Comparison of ENCODE assay signal across 14 cellular contexts in the genomic region with DNA sequence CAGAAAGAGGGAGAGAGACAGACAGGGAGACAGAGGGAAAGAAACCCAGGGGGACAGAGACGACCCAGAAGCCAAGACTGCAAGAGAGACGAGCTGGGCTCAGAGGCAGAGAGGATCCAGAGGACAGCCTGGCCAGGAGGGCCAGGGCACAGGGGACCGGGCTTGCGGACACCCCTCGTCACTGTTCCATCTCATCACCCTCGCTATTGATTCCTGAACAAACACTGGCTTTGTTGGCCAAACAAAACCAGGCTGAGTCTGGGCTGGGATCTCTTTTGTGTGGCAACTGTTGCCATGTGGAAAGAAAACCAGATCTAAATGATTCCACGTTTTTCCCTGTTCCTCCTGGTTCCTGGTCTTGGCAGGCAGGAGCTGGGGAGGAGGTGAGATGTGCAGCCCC.
DNase-seq lines count a peak whose midpoint lies in the region; ATAC-seq and TF ChIP-seq lines count a peak whose summit lies in the region.
"Had no signal": no experiment of that assay in that cellular context is flagged by ENCODE, and none has a peak within 500 bp of the region (broad histone marks: within the 10 kb centered on the region; RNA-seq: fewer than 3 reads in every experiment).

No MANE protein-coding gene starts in this region.

- WGBS in gastroesophageal sphincter (ENCODE audit: low coverage in 1 of 2), 2 donors = 34 to 58% methylated on average over 6 to 7 of the region's 7 CpGs

- H3K9me3 ChIP-seq in RWPE2 (ENCODE audit: severe bottlenecking) (no peaks in the 10 kb centered on the region), gastroesophageal sphincter (peaks cover 0 to 15% (median 0%) of the 10 kb centered on the region in 3 donors)
- H3K9me3 ChIP-seq: psoas muscle had no signal

- H3K9me3 Mint-ChIP-seq in activated CD8-positive, alpha-beta memory T cell treated with anti-CD3 and anti-CD28 coated beads, Interleukin-2, amount 10 ng/mL, durations not matched to agents 7 days and 5 days (ENCODE audit: low read depth) = no peaks in the 10 kb centered on the region
- H3K9me3 Mint-ChIP-seq: activated naive CD4-positive, alpha-beta T cell treated with anti-CD3 and anti-CD28 coated beads, Interleukin-2, amount 50 U/mL, for 24 hours had no signal

- CTCF ChIA-PET in activated CD8-positive, alpha-beta memory T cell treated with anti-CD3 and anti-CD28 coated beads, Interleukin-2, amount 10 ng/mL, durations not matched to agents 7 days and 5 days (lab: Charles Lee) = no interaction called here

- ATAC-seq in RWPE2 (ENCODE audit: low read depth) = no peak
- ATAC-seq in gastroesophageal sphincter = no peak
- no peak for ATAC-seq in activated CD8-positive, alpha-beta memory T cell treated with anti-CD3 and anti-CD28 coated beads, Interleukin-2, amount 10 ng/mL, durations not matched to agents 7 days and 5 days
- ATAC-seq in sciatic nerve = no peak
- ATAC-seq: psoas muscle had no signal

- no peaks in the 10 kb centered on the region for H3K27me3 ChIP-seq in RWPE2 (ENCODE audit: insufficient read depth, poor library complexity, severe bottlenecking)
- H3K27me3 ChIP-seq in gastroesophageal sphincter = no peaks in the 10 kb centered on the region

- H3K36me3 ChIP-seq in RWPE2 (ENCODE audit: low read depth) (no peaks in the 10 kb centered on the region), gastroesophageal sphincter (no peaks in the 10 kb centered on the region)

- H3K4me3 ChIP-seq in RWPE2 (ENCODE audit: severe bottlenecking) (no peak overlapping the region), gastroesophageal sphincter (no peak overlapping the region)
- H3K4me3 ChIP-seq: psoas muscle had no signal

- intact Hi-C loops in sciatic nerve (cut with DNase I) = no loop called here

- H3K4me3 Mint-ChIP-seq in activated CD8-positive, alpha-beta memory T cell treated with anti-CD3 and anti-CD28 coated beads, Interleukin-2, amount 10 ng/mL, durations not matched to agents 7 days and 5 days = no peak overlapping the region
- H3K4me3 Mint-ChIP-seq: activated naive CD4-positive, alpha-beta T cell treated with anti-CD3 and anti-CD28 coated beads, Interleukin-2, amount 50 U/mL, for 24 hours; CD4-positive, CD25-positive, alpha-beta regulatory T cell had no signal

- no peak overlapping the region for H3K27ac Mint-ChIP-seq in activated CD8-positive, alpha-beta memory T cell treated with anti-CD3 and anti-CD28 coated beads, Interleukin-2, amount 10 ng/mL, durations not matched to agents 7 days and 5 days
- H3K27ac Mint-ChIP-seq: activated naive CD4-positive, alpha-beta T cell treated with anti-CD3 and anti-CD28 coated beads, Interleukin-2, amount 50 U/mL, for 24 hours; CD4-positive, CD25-positive, alpha-beta regulatory T cell had no signal

- H3K4me1 ChIP-seq in RWPE2 (ENCODE audit: insufficient read depth, poor library complexity, severe bottlenecking) (peaks cover 23% of the 10 kb centered on the region), gastroesophageal sphincter (peaks cover 0 to 37% (median 8%) of the 10 kb centered on the region in 3 donors)
- H3K4me1 ChIP-seq: psoas muscle had no signal

- TF ChIP-seq EP300 in gastroesophageal sphincter (IDR thresholded peaks at IDR 0.05) = no peak

- H3K4me1 Mint-ChIP-seq in activated CD8-positive, alpha-beta memory T cell treated with anti-CD3 and anti-CD28 coated beads, Interleukin-2, amount 10 ng/mL, durations not matched to agents 7 days and 5 days = no peaks in the 10 kb centered on the region
- H3K4me1 Mint-ChIP-seq: activated naive CD4-positive, alpha-beta T cell treated with anti-CD3 and anti-CD28 coated beads, Interleukin-2, amount 50 U/mL, for 24 hours had no signal

- no peaks in the 10 kb centered on the region for H3K36me3 Mint-ChIP-seq in activated CD8-positive, alpha-beta memory T cell treated with anti-CD3 and anti-CD28 coated beads, Interleukin-2, amount 10 ng/mL, durations not matched to agents 7 days and 5 days
- H3K36me3 Mint-ChIP-seq: activated naive CD4-positive, alpha-beta T cell treated with anti-CD3 and anti-CD28 coated beads, Interleukin-2, amount 50 U/mL, for 24 hours; CD4-positive, CD25-positive, alpha-beta regulatory T cell had no signal

- DNase-seq in GM03348 (ENCODE audit: low spot score) = peak; percentile 52
- DNase-seq in RWPE2 (ENCODE audit: low spot score) = no peak
- DNase-seq in pons (ENCODE audit: low spot score) = peak; percentile 95
- DNase-seq in H4 (ENCODE audit: low spot score) = no peak
- no peak for DNase-seq in activated CD8-positive, alpha-beta memory T cell treated with anti-CD3 and anti-CD28 coated beads, Interleukin-2, amount 10 ng/mL, durations not matched to agents 7 days and 5 days
- DNase-seq in sciatic nerve (ENCODE audit: low spot score) = no peak
- DNase-seq in Kasumi-1 (lab: John Stamatoyannopoulos, UW) = no peak
- DNase-seq: activated CD4-positive, alpha-beta T cell treated with anti-CD3 and anti-CD28 coated beads for 1 hour; CD4-positive, CD25-positive, alpha-beta regulatory T cell; NCI-H1694 treated with DMSO at 0.1 percent for 48 hours; psoas muscle; RPMI8226 had no signal

- peak overlapping the region; percentile 100 for H3K27ac ChIP-seq in RWPE2 (ENCODE audit: poor library complexity, severe bottlenecking)
- peak overlapping the region in 3 of 4 donors; percentile 9 to 49 (median 24) for H3K27ac ChIP-seq in gastroesophageal sphincter
- H3K27ac ChIP-seq: psoas muscle had no signal

- TF ChIP-seq CTCF in RWPE2 (IDR thresholded peaks at IDR 0.05; ENCODE audit: poor library complexity, severe bottlenecking) = no peak
- TF ChIP-seq CTCF in gastroesophageal sphincter (IDR thresholded peaks at IDR 0.05) = no peak

- H3K27me3 Mint-ChIP-seq in activated CD8-positive, alpha-beta memory T cell treated with anti-CD3 and anti-CD28 coated beads, Interleukin-2, amount 10 ng/mL, durations not matched to agents 7 days and 5 days = no peaks in the 10 kb centered on the region

- TF ChIP-seq POLR2A in gastroesophageal sphincter (IDR thresholded peaks at IDR 0.05) = no peak

Comparison
In these comparisons a context has a peak if more than half of its experiments do, and no peak if none do; other contexts are left out.
1. DNase-seq: peak in GM03348 (single experiment) and pons (single experiment); none in RWPE2 (single experiment), H4 (single experiment), activated CD8-positive, alpha-beta memory T cell treated with anti-CD3 and anti-CD28 coated beads, Interleukin-2, amount 10 ng/mL, durations not matched to agents 7 days and 5 days (single experiment), sciatic nerve (single experiment) and Kasumi-1 (0 of 2).